10 cellular contexts compared by ENCODE assay signal in genomic region chr5:120330555-120330954, GRCh38.
"Had no signal": no experiment of that assay in that cellular context is flagged by ENCODE, and none has a peak within 500 bp of the region (broad histone marks: within the 10 kb centered on the region; RNA-seq: fewer than 3 reads in every experiment).

No MANE protein-coding gene starts in this region.

- H3K36me3 ChIP-seq: HAP-1 had no signal

- H3K4me3 Mint-ChIP-seq: HFFc6, IgD-negative memory B cell had no signal

- H3K27ac ChIP-seq: GM23248, HL-60 had no signal

- H3K9ac ChIP-seq: GM23248 had no signal

- H3K4me3 ChIP-seq: GM23248, HAP-1 had no signal

- H3K36me3 Mint-ChIP-seq: IgD-negative memory B cell had no signal

- H3K9me3 ChIP-seq: HAP-1 had no signal

- H2AFZ ChIP-seq: GM23248 had no signal

- H3K4me1 ChIP-seq: HAP-1 had no signal

- H3K9me3 Mint-ChIP-seq: HFFc6 had no signal

- DNase-seq: GM23248, GOT3, H7, HFFc6, KBM-7 had no signal

- H3K4me1 Mint-ChIP-seq: IgD-negative memory B cell had no signal

- ATAC-seq: HCT116, HepG2 had no signal

- H3K27ac Mint-ChIP-seq: HFFc6, IgD-negative memory B cell had no signal

- H3K27me3 Mint-ChIP-seq: IgD-negative memory B cell had no signal
